Comparison of ENCODE assay signal across 16 cellular contexts in the genomic region with DNA sequence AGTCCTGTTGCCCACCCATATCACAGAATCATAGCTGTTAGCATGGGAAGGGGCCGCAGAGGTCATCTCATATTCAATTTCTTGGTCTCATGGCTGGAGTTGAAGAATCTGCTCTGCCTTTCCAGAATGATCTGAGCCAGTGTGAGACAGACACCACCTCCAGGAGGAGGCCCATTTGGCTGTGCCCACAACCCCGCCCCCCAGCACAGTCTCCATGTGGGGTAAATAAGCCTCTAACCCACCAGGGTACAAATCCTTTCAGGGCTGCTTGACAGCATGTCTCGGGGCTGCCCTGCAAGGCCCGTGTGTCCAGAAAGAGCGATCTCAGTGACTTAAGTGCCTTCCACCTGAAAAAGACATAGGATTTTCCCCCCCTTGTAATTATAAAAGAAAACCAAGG.
DNase-seq lines count a peak whose midpoint lies in the region; ATAC-seq and TF ChIP-seq lines count a peak whose summit lies in the region.
"Had no signal": no experiment of that assay in that cellular context is flagged by ENCODE, and none has a peak within 500 bp of the region (broad histone marks: within the 10 kb centered on the region; RNA-seq: fewer than 3 reads in every experiment).

No MANE protein-coding gene starts in this region.

- BruUV-seq in MCF 10A (replicated peaks; lab: Mats Ljungman, UMichigan), result no TSS peak

- no peak overlapping the region for H3K9ac ChIP-seq in endodermal cell (ENCODE audit: extremely low read depth, low read length, poor library complexity, severe bottlenecking)
- H3K9ac ChIP-seq: BLaER1 treated with 17β-estradiol and CSF1 and Interleukin-3, amounts not matched to agents 10 nM and 100 nM; GM23248 had no signal

- POLR2A ChIA-PET in RWPE1 (lab: Yijun Ruan, JAX; ENCODE audit: low non-redundant PET), result no interaction called here
- POLR2A ChIA-PET in MCF 10A (lab: Yijun Ruan, JAX), result interaction anchor here (0.6 to 1.0 kb wide), 2 partner anchors 138 to 624 kb away, joined by 3 to 4 read pairs; no protein-coding TSS in a partner anchor

- H3K9me2 ChIP-seq in GM23338 (ENCODE audit: insufficient read depth), result no peaks in the 10 kb centered on the region

- H3K27ac ChIP-seq in GM23338 (ENCODE audit: low read depth) (no peak overlapping the region), RWPE1 (0 out of 2 replicates have a peak overlapping the region, but pooled peaks have one; percentile 2), endodermal cell (ENCODE audit: low read depth, low read length) (no peak overlapping the region), upper lobe of right lung (no peak overlapping the region)
- H3K27ac ChIP-seq: BLaER1 treated with 17β-estradiol and CSF1 and Interleukin-3, amounts not matched to agents 10 nM and 100 nM; GM23248 had no signal

- CTCF ChIA-PET in RWPE1 (lab: Yijun Ruan, JAX) (no interaction called here), MCF 10A (lab: Yijun Ruan, JAX) (interaction anchor here (0.8 kb wide), 1 partner anchor 623 kb away, joined by 3 read pairs; no protein-coding TSS in a partner anchor)

- no peaks in the 10 kb centered on the region; the same call in 1 of the 2 replicates for H4K20me1 ChIP-seq in GM23338 (replicated peaks; ENCODE audit: insufficient read depth)

- no peaks in the 10 kb centered on the region; the same call in 1 of the 2 replicates for H3K36me3 ChIP-seq in GM23338 (ENCODE audit: insufficient read depth)
- H3K36me3 ChIP-seq in endodermal cell (ENCODE audit: control insufficient read depth, insufficient read depth, low read length), result peaks cover 36% of the 10 kb centered on the region
- H3K36me3 ChIP-seq in upper lobe of right lung, result peaks cover 24% of the 10 kb centered on the region

- no peaks in the 10 kb centered on the region for H3K79me2 ChIP-seq in GM23338 (replicated peaks; ENCODE audit: insufficient read depth)

- TF ChIP-seq CTCF in GM23338 (conservative IDR thresholded peaks at IDR 0.05; ENCODE audit: low read depth in 2 of 2) (no peak), RWPE1 (conservative IDR thresholded peaks at IDR 0.05; ENCODE audit: low read depth) (no peak), endodermal cell (conservative IDR thresholded peaks at IDR 0.05) (no peak), upper lobe of right lung (IDR thresholded peaks at IDR 0.05) (no peak), MCF 10A (IDR thresholded peaks at IDR 0.05; ENCODE audit: unreplicated experiment) (no peak)

- H2AFZ ChIP-seq in GM23338, result no peak overlapping the region
- H2AFZ ChIP-seq: GM23248 had no signal

- H3K9me3 Mint-ChIP-seq in GM23338 (no peaks in the 10 kb centered on the region), endodermal cell (no peaks in the 10 kb centered on the region), MCF 10A (ENCODE audit: unreplicated experiment) (no peaks in the 10 kb centered on the region)
- H3K9me3 Mint-ChIP-seq: CD8-positive, alpha-beta memory T cell had no signal

- H3K27ac Mint-ChIP-seq in GM23338 (peak overlapping the region; percentile 51; the same call in 1 of the 2 replicates), endodermal cell (peak overlapping the region; percentile 68), MCF 10A (ENCODE audit: low read depth, unreplicated experiment) (no peak overlapping the region)
- H3K27ac Mint-ChIP-seq: B cell, HFFc6 had no signal

- ATAC-seq in GM23338, result no peak
- ATAC-seq in upper lobe of right lung, result no peak
- ATAC-seq: HCT116 had no signal

- DNase-seq in GM23338 (ENCODE audit: low spot score) (no peak), RWPE1 (ENCODE audit: low spot score) (no peak), endodermal cell (no peak), upper lobe of right lung (peak; percentile 23), MCF 10A (ENCODE audit: unreplicated experiment) (no peak), DMS53 (lab: John Stamatoyannopoulos, UW) (no peak)
- DNase-seq: CD8-positive, alpha-beta memory T cell; COR-L47; DMS 273 treated with DMSO at 0.1 percent for 48 hours; GDM1; GM23248; HFFc6; IMR-90 had no signal

- WGBS in endodermal cell (ENCODE audit: insufficient coverage in 1 of 2, insufficient read length in 1 of 2), 2 experiments, result 95 to 100% methylated on average over 3 to 5 of the region's 5 CpGs

- H3F3A ChIP-seq in GM23338 (replicated peaks; ENCODE audit: low read depth), result no peaks in the 10 kb centered on the region

- H3K4me2 ChIP-seq in GM23338, result no peak overlapping the region
- H3K4me2 ChIP-seq: BLaER1 treated with 17β-estradiol and CSF1 and Interleukin-3, amounts not matched to agents 10 nM and 100 nM had no signal

- H3K9me3 ChIP-seq in endodermal cell (ENCODE audit: control insufficient read depth, low read length), result no peaks in the 10 kb centered on the region
- H3K9me3 ChIP-seq in upper lobe of right lung, result no peaks in the 10 kb centered on the region
- H3K9me3 ChIP-seq: BLaER1 treated with 17β-estradiol and CSF1 and Interleukin-3, amounts not matched to agents 10 nM and 100 nM had no signal

- H3K4me3 Mint-ChIP-seq in GM23338, result no peak overlapping the region
- no peak overlapping the region for H3K4me3 Mint-ChIP-seq in endodermal cell
- H3K4me3 Mint-ChIP-seq in MCF 10A (ENCODE audit: unreplicated experiment), result no peak overlapping the region
- H3K4me3 Mint-ChIP-seq: B cell; CD8-positive, alpha-beta memory T cell; HFFc6 had no signal

- H3K4me1 Mint-ChIP-seq in GM23338, result no peaks in the 10 kb centered on the region
- H3K4me1 Mint-ChIP-seq in endodermal cell, result no peaks in the 10 kb centered on the region
- peaks cover 9% of the 10 kb centered on the region for H3K4me1 Mint-ChIP-seq in MCF 10A (ENCODE audit: insufficient read depth, unreplicated experiment)
- H3K4me1 Mint-ChIP-seq: B cell had no signal

- intact Hi-C loops in upper lobe of right lung (cut with DNase I), result no loop called here
- intact Hi-C loops in MCF 10A (cut with micrococcal nuclease), result no loop called here

- H3K4me3 ChIP-seq in GM23338, result no peak overlapping the region
- H3K4me3 ChIP-seq in endodermal cell (ENCODE audit: low read length), result no peak overlapping the region
- H3K4me3 ChIP-seq in upper lobe of right lung, result no peak overlapping the region
- H3K4me3 ChIP-seq: BLaER1 treated with 17β-estradiol and CSF1 and Interleukin-3, amounts not matched to agents 10 nM and 100 nM; GM23248 had no signal

- H3K27me3 ChIP-seq in GM23338 (ENCODE audit: insufficient read depth), result no peaks in the 10 kb centered on the region
- H3K27me3 ChIP-seq in endodermal cell (ENCODE audit: control insufficient read depth, insufficient read depth, low read length, poor library complexity, severe bottlenecking), result no peaks in the 10 kb centered on the region
- no peaks in the 10 kb centered on the region for H3K27me3 ChIP-seq in upper lobe of right lung
- H3K27me3 ChIP-seq: BLaER1 treated with 17β-estradiol and CSF1 and Interleukin-3, amounts not matched to agents 10 nM and 100 nM had no signal

- H3K36me3 Mint-ChIP-seq in GM23338 (ENCODE audit: low read depth), result peaks cover 55% of the 10 kb centered on the region
- peaks cover 82% of the 10 kb centered on the region for H3K36me3 Mint-ChIP-seq in endodermal cell (ENCODE audit: low read depth)
- H3K36me3 Mint-ChIP-seq in MCF 10A (ENCODE audit: insufficient read depth, unreplicated experiment), result peaks cover 100% of the 10 kb centered on the region

- H3K27me3 Mint-ChIP-seq in GM23338 (ENCODE audit: insufficient read depth, low read depth, poor library complexity) (no peaks in the 10 kb centered on the region), endodermal cell (ENCODE audit: insufficient read depth) (no peaks in the 10 kb centered on the region), MCF 10A (ENCODE audit: insufficient read depth, unreplicated experiment) (no peaks in the 10 kb centered on the region)
- H3K27me3 Mint-ChIP-seq: B cell; CD8-positive, alpha-beta memory T cell had no signal

- no peaks in the 10 kb centered on the region for H3K4me1 ChIP-seq in GM23338 (ENCODE audit: insufficient read depth)
- no peaks in the 10 kb centered on the region for H3K4me1 ChIP-seq in endodermal cell (ENCODE audit: control insufficient read depth, insufficient read depth, low read length)
- no peaks in the 10 kb centered on the region for H3K4me1 ChIP-seq in upper lobe of right lung
